ENCODE assay signal across 10 cellular contexts in the genomic region with DNA sequence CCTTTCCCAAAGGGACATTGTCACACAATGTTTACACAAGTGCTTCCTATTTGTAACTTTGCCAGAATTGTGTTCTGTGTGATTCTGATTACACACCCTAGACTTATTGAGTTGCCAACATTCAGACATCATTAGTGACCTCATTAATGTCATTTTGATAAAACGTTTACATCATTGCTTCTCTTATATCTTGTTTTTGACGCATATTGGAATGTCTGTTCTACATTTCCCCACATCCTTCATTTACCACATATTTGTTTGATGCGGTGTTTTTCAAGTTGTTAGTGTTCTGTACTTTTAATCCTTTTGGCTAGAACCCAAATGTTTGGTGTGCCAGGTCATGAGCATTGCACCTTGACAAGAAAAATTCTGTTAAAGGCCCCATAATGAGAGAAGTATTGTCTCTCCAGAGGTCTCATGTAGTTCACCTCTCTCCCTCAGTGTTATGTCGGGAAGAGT.
DNase-seq lines count a peak whose midpoint lies in the region; ATAC-seq, FAIRE-seq and TF ChIP-seq lines count a peak whose summit lies in the region.
"Had no signal": no experiment of that assay in that cellular context is flagged by ENCODE, and none has a peak within 500 bp of the region (broad histone marks: within the 10 kb centered on the region; RNA-seq: fewer than 3 reads in every experiment).

No MANE protein-coding gene starts in this region.

- no peak for TF ChIP-seq POLR2A in GM12891 (IDR thresholded peaks at IDR 0.05; ENCODE audit: low read depth, low read length)

- TF ChIP-seq CTCF in fibroblast of pulmonary artery (IDR thresholded peaks at IDR 0.05; ENCODE audit: low read length, missing control alignments), result no peak

- DNase-seq in EH (ENCODE audit: low read depth) (peak; percentile 87), NCI-H774 (lab: John Stamatoyannopoulos, UW) (peak; percentile 53), fibroblast of pulmonary artery (ENCODE audit: low read depth) (peak; percentile 97), pulmonary artery endothelial cell (ENCODE audit: low read depth, low spot score) (peak; percentile 98), GM12891 (ENCODE audit: insufficient read length, low spot score) (no peak), AG20443 (ENCODE audit: low spot score) (no peak), OCI-M2 (lab: John Stamatoyannopoulos, UW; ENCODE audit: unreplicated experiment) (no peak)
- DNase-seq: glutamatergic neuron, NCI-H1694 had no signal

- no peak for FAIRE-seq in GM12891 (lab: Jason Lieb, UNC)

- H3K4me3 ChIP-seq in fibroblast of pulmonary artery (replicated peaks; ENCODE audit: low read depth, low read length), result no peak overlapping the region

- ATAC-seq in HG03521 (IDR thresholded peaks at IDR 0.05; ENCODE audit: unreplicated experiment), result no peak

TF ChIP-seq in GM12891, 5 proteins besides CTCF, POLR2A, EP300 and RAD21:
- TF ChIP-seq PAX5 (IDR thresholded peaks at IDR 0.05; ENCODE audit: insufficient read depth, low read length, severe bottlenecking) (no peak), TAF1 (IDR thresholded peaks at IDR 0.05; ENCODE audit: low read depth, low read length) (no peak), POU2F2 (IDR thresholded peaks at IDR 0.05; ENCODE audit: low read depth, low read length) (no peak), SPI1 (IDR thresholded peaks at IDR 0.05; ENCODE audit: low read depth, low read length) (no peak), POLR2AphosphoS5 (IDR thresholded peaks at IDR 0.05; ENCODE audit: low read depth, low read length) (no peak)

Comparison
In these comparisons a context has a peak if more than half of its experiments do, and no peak if none do; other contexts are left out.
1. DNase-seq: peak in EH (single experiment), NCI-H774 (single experiment), fibroblast of pulmonary artery (single experiment) and pulmonary artery endothelial cell (single experiment); none in GM12891 (single experiment), AG20443 (single experiment) and OCI-M2 (single experiment).